In the genomic region with DNA sequence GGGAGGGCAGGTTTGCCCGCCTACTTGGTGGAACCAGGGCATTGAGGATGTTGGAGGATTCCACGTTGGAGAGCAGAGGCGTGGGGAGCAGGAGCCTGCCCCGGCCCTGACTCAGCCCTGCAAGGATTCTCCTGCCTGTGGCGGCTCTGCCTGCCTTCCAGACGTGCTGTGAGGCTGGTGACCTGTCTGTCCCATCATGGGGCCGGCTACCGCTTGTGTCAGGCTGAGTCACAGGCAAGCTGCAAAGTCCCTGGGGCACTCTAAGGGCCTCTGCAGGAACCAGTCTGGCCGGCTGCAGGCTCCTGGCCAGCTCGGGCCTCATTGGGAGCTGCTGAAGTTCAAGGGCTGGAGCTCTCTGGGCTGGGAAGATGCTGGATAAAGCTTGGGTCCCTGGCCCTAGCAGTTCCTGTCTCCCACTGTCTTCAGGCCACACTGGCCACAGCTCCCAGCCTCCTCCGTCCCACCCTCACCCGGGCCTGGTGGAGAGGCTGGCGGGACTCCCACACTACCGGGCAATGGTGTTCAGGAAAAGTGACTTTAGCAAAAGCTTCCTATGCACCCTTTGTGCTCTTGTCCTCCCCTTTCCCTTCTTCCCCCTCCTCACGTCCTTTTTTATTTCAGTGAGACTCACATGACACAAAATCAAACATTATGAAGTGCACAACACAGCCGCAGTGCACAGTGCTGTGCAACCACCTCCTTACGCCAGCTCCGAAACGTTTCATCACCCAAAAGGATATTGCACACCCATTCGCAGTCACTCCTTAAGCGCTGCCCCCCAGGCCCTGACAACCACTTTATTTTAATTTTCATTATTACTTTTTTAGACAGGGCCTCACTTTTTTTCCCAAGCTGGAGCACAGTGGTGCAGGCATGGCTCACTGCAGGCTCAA, we compare ENCODE assay signal across 1 cellular context.
TF ChIP-seq lines count a peak whose summit lies in the region.

No MANE protein-coding gene starts in this region.

TF ChIP-seq in endothelial cell of umbilical vein, 7 proteins besides CTCF, POLR2A, EP300 and RAD21:
- no peak for TF ChIP-seq MYC (IDR thresholded peaks at IDR 0.05; ENCODE audit: low read depth, low read length)
